In the genomic region with DNA sequence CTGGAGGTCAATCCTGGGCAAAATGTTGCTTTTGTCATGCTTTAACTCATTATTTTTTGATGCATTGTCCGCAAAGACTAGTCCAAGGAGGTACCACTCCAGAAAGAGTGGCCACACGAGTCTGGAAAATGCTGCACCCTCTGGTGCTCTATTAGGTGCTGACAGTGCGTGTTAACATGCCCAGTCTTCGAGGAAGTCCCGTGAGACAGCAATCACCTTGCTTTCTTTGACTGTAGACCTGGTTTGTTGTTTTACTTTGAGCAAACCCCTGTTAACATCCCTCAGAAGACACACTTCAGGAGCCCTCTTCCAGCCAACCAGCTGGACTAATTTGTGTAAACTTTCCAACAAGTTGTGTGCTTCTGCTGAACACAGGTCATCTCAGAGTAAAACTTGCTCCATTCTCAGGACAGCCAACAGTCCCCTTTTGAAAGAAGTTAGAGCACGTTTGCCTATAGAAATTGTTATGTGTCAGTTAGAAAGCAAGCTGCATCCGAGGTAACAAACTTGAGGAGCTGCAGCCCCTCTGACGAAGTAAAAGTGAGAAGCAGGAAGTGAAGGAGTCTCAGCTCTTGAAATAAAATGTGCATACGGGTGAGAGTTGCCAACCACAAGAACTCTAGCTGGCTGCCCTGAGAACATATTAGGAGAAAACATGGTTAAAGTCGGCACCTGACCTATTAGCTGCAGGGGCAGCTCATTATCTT, we compare ENCODE assay signal across 13 cellular contexts.
A peak's percentile ranks its signal among the peaks of the same experiment; 100 is the strongest.
DNase-seq lines count a peak whose midpoint lies in the region; ATAC-seq, FAIRE-seq and TF ChIP-seq lines count a peak whose summit lies in the region.
"Had no signal": no experiment of that assay in that cellular context is flagged by ENCODE, and none has a peak within 500 bp of the region (broad histone marks: within the 10 kb centered on the region; RNA-seq: fewer than 3 reads in every experiment).

No MANE protein-coding gene starts in this region.

- peaks cover 35% of the 10 kb centered on the region for H3K79me2 ChIP-seq in DOHH2 (ENCODE audit: control insufficient read depth, low read length)
- H3K79me2 ChIP-seq in SU-DHL-6 (ENCODE audit: insufficient read depth, low read length): no peaks in the 10 kb centered on the region

- H4K20me1 ChIP-seq in BLaER1 (no peaks in the 10 kb centered on the region), DOHH2 (ENCODE audit: control insufficient read depth, insufficient read depth, low read depth, low read length) (no peaks in the 10 kb centered on the region), SU-DHL-6 (ENCODE audit: low read depth, low read length) (no peaks in the 10 kb centered on the region)

- DNase-seq in germinal center (ENCODE audit: low spot score) (peak; percentile 40), GOT3 (lab: John Stamatoyannopoulos, UW) (no peak), HTR-8/SVneo (ENCODE audit: insufficient read length, low spot score) (no peak), aorta (no peak)
- DNase-seq: dermis blood vessel endothelial cell, H7, NCI-H446 treated with DMSO at 0.1 percent for 48 hours had no signal

- H3K9me2 ChIP-seq in DOHH2 (replicated peaks; ENCODE audit: control insufficient read depth, low read length) (no peaks in the 10 kb centered on the region), SU-DHL-6 (replicated peaks; ENCODE audit: insufficient read depth, low read length) (no peaks in the 10 kb centered on the region)

- H3K4me3 ChIP-seq in BLaER1 (no peak overlapping the region), DOHH2 (ENCODE audit: low read length) (peak overlapping the region; percentile 63), SU-DHL-6 (ENCODE audit: insufficient read depth, low read length, poor library complexity, severe bottlenecking) (no peak overlapping the region), aorta (ENCODE audit: low read length in 2 of 2) (no peak overlapping the region)

- H3K4me1 ChIP-seq in BLaER1 (peaks cover 38% of the 10 kb centered on the region), DOHH2 (ENCODE audit: control insufficient read depth, low read length) (peaks cover 71% of the 10 kb centered on the region), aorta (ENCODE audit: control insufficient read depth in 1 of 2, insufficient read depth in 2 of 2, low read length in 2 of 2) (peaks cover 0 to 10% of the 10 kb centered on the region in 2 donors)

- H3K27me3 ChIP-seq in BLaER1 (no peaks in the 10 kb centered on the region), DOHH2 (ENCODE audit: control insufficient read depth, low read length) (no peaks in the 10 kb centered on the region), SU-DHL-6 (ENCODE audit: low read length) (no peaks in the 10 kb centered on the region), aorta (ENCODE audit: control insufficient read depth in 1 of 2, insufficient read depth in 2 of 2, low read length in 1 of 2) (no peaks in the 10 kb centered on the region)

- H2AFZ ChIP-seq in SU-DHL-6 (ENCODE audit: low read depth, low read length, severe bottlenecking): no peak overlapping the region

- intact Hi-C loops in aorta (cut with DNase I): no loop called here

- no peak for FAIRE-seq in HTR-8/SVneo (lab: Jason Lieb, UNC)

- no peak for TF ChIP-seq CTCF in DOHH2 (IDR thresholded peaks at IDR 0.05; ENCODE audit: low read depth, low read length, poor library complexity, severe bottlenecking)
- no peak for TF ChIP-seq CTCF in SU-DHL-6 (IDR thresholded peaks at IDR 0.05; ENCODE audit: insufficient read depth, low read length, poor library complexity, severe bottlenecking)

- H3K36me3 ChIP-seq in BLaER1 (no peaks in the 10 kb centered on the region), DOHH2 (ENCODE audit: control insufficient read depth, low read length) (no peaks in the 10 kb centered on the region; the same call in 1 of the 2 replicates), SU-DHL-6 (ENCODE audit: low read length) (no peaks in the 10 kb centered on the region), aorta (ENCODE audit: control insufficient read depth in 1 of 2, insufficient read depth in 2 of 2, low read length in 1 of 2) (no peaks in the 10 kb centered on the region)

- H3K9ac ChIP-seq in BLaER1 (peak overlapping the region; percentile 28; the same call in 1 of the 2 replicates), SU-DHL-6 (ENCODE audit: low read length) (peak overlapping the region; percentile 15; the same call in 1 of the 2 replicates)

- 0 out of 2 replicates have a peak overlapping the region, but pooled peaks have one; percentile 10 for H3K27ac ChIP-seq in BLaER1
- H3K27ac ChIP-seq in DOHH2 (ENCODE audit: low read depth, low read length): peak overlapping the region; percentile 48
- no peak overlapping the region for H3K27ac ChIP-seq in SU-DHL-6 (ENCODE audit: low read depth, low read length)
- peak overlapping the region in 1 of 2 donors; percentile 57 for H3K27ac ChIP-seq in aorta (ENCODE audit: low read depth in 1 of 2, low read length in 2 of 2)

- H3K9me3 ChIP-seq in BLaER1: no peaks in the 10 kb centered on the region
- H3K9me3 ChIP-seq in DOHH2 (ENCODE audit: control insufficient read depth, insufficient read depth, low read length): no peaks in the 10 kb centered on the region
- no peaks in the 10 kb centered on the region for H3K9me3 ChIP-seq in SU-DHL-6 (ENCODE audit: insufficient read depth, low read length)
- no peaks in the 10 kb centered on the region for H3K9me3 ChIP-seq in aorta (ENCODE audit: control insufficient read depth, low read length)

- 27 to 35% methylated on average over 10 of the region's 10 CpGs for WGBS in aorta, 2 donors

- ATAC-seq in aorta (ENCODE audit: low FRiP score) (no peak), GM21515 (IDR thresholded peaks at IDR 0.05; ENCODE audit: unreplicated experiment) (no peak)
- ATAC-seq: sciatic nerve, SK-N-SH treated with all-trans-retinoic acid at 6 μM for 48 hours had no signal

- H3K4me2 ChIP-seq in BLaER1 (peak overlapping the region; percentile 72), DOHH2 (ENCODE audit: low read length) (peak overlapping the region; percentile 84), SU-DHL-6 (ENCODE audit: low read depth, low read length, poor library complexity, severe bottlenecking) (peak overlapping the region; percentile 45)

- 0 out of 2 replicates have a peak, but pooled peaks cover 4% of the 10 kb centered on the region for H3F3A ChIP-seq in DOHH2 (ENCODE audit: control insufficient read depth, insufficient read depth)
- peaks cover 2% of the 10 kb centered on the region; the same call in 1 of the 2 replicates for H3F3A ChIP-seq in SU-DHL-6 (ENCODE audit: insufficient read depth)
